ENCODE assay signal across 25 cellular contexts in the genomic region with DNA sequence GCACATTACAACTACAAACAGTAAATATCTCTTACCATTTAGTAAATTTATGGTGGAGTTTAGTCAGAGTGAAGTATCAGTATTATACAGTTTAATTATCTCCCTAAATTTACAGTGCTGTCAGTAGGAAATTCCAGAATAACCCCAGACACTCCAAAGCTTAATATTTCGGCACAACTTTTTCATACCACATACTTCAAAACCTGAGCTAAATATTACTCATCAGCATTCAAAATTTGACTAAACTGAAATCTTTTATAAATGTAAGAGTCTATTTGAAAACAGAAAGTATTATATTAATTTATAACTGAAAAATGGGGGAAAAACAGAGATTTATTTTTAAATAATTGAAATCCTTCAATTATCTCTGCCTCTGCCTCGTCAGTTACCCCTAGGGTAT.
DNase-seq lines count a peak whose midpoint lies in the region; ATAC-seq, FAIRE-seq and TF ChIP-seq lines count a peak whose summit lies in the region.
"Had no signal": no experiment of that assay in that cellular context is flagged by ENCODE, and none has a peak within 500 bp of the region (broad histone marks: within the 10 kb centered on the region; RNA-seq: fewer than 3 reads in every experiment).

No MANE protein-coding gene starts in this region.

- H2AFZ ChIP-seq in GM12878 (ENCODE audit: control insufficient read depth, low read depth, low read length) (no peak overlapping the region), neural progenitor cell (replicated peaks) (peak overlapping the region; percentile 55), GM23248 (no peak overlapping the region)
- H2AFZ ChIP-seq: PC-9 had no signal

- no peak for TF ChIP-seq RAD21 in GM12878 (IDR thresholded peaks at IDR 0.05; ENCODE audit: insufficient read depth, low read depth, low read length)

- H3K4me1 ChIP-seq in HUES6 (ENCODE audit: control insufficient read depth, insufficient read depth, low read length), result peaks cover 58% of the 10 kb centered on the region
- H3K4me1 ChIP-seq in GM12878 (ENCODE audit: control insufficient read depth, insufficient read depth, low read length), result no peaks in the 10 kb centered on the region
- H3K4me1 ChIP-seq in neural progenitor cell, result peaks cover 69% of the 10 kb centered on the region
- H3K4me1 ChIP-seq in GM23248 (ENCODE audit: insufficient read depth), result peaks cover 7% of the 10 kb centered on the region; the same call in 1 of the 2 replicates
- H3K4me1 ChIP-seq: BLaER1 had no signal

- H3F3A ChIP-seq in neural progenitor cell (ENCODE audit: low read depth) (peaks cover 59% of the 10 kb centered on the region), GM23248 (ENCODE audit: insufficient read depth) (no peaks in the 10 kb centered on the region)

- peaks cover 4% of the 10 kb centered on the region for H3K27me3 Mint-ChIP-seq in neural progenitor cell (ENCODE audit: insufficient read depth, low read depth)

- no peak overlapping the region for H3K27ac Mint-ChIP-seq in neural progenitor cell
- H3K27ac Mint-ChIP-seq: CD4-positive, CD25-positive, alpha-beta regulatory T cell; HFFc6; T-helper 17 cell had no signal

- no TSS peak for BruUV-seq in GM12878 (replicated peaks; lab: Mats Ljungman, UMichigan)

- H3K4me1 Mint-ChIP-seq in neural progenitor cell, result peaks cover 49% of the 10 kb centered on the region
- H3K4me1 Mint-ChIP-seq: CD4-positive, CD25-positive, alpha-beta regulatory T cell; T-helper 17 cell had no signal

- H3K9me2 ChIP-seq in GM23248 (ENCODE audit: insufficient read depth), result no peaks in the 10 kb centered on the region

- H3K27me3 ChIP-seq in HUES6 (ENCODE audit: control insufficient read depth, insufficient read depth, low read length) (no peaks in the 10 kb centered on the region), GM12878 (replicated peaks in 1 of 2; ENCODE audit: control insufficient read depth in 2 of 2, insufficient read depth in 2 of 2, low read length in 1 of 2) (no peaks in the 10 kb centered on the region), neural progenitor cell (no peaks in the 10 kb centered on the region), GM23248 (replicated peaks; ENCODE audit: insufficient read depth) (no peaks in the 10 kb centered on the region)
- H3K27me3 ChIP-seq: BLaER1 had no signal

- FAIRE-seq in GM12878 (lab: Jason Lieb, UNC), result no peak
- FAIRE-seq: G401.6, GM12892, GM19239, HepG2 had no signal

- no peak for TF ChIP-seq EP300 in GM12878 (IDR thresholded peaks at IDR 0.05; ENCODE audit: borderline replicate concordance in 1 of 2, control insufficient read depth in 1 of 2, low read depth in 2 of 2, low read length in 2 of 2)

- H3K4me2 ChIP-seq in GM12878 (ENCODE audit: control insufficient read depth, insufficient read depth), result no peak overlapping the region
- peak overlapping the region; percentile 74 for H3K4me2 ChIP-seq in neural progenitor cell
- H3K4me2 ChIP-seq in GM23248 (ENCODE audit: unreplicated experiment), result no peak overlapping the region
- H3K4me2 ChIP-seq: BLaER1 had no signal

- TF ChIP-seq POLR2A in GM12878 (IDR thresholded peaks at IDR 0.05; ENCODE audit: low read depth, low read length), result no peak

- DNase-seq in EH (ENCODE audit: low read depth), result peak; percentile 13
- DNase-seq in GM12878 (ENCODE audit: low read depth, low spot score), result no peak
- DNase-seq in neural progenitor cell (ENCODE audit: low spot score), result no peak
- no peak for DNase-seq in GM23248
- no peak for DNase-seq in stimulated activated CD4-positive, alpha-beta T cell treated with anti-CD3 and anti-CD28 coated beads, Interleukin-2, amount 100 ng/mL, for 24 hours
- DNase-seq: CD4-positive, CD25-positive, alpha-beta regulatory T cell; HFFc6; Karpas-422; NCI-H1436 treated with DMSO at 0.1 percent for 48 hours; NCI-H1930; NCI-H2107; NCI-H524; NCI-H774; PC-9; Right ventricle myocardium superior; T-helper 17 cell had no signal

- RAD21 ChIA-PET in GM12878 (lab: Charles Lee; ENCODE audit: unreplicated experiment), result no interaction called here

- peaks cover 29% of the 10 kb centered on the region for H3K9me3 Mint-ChIP-seq in neural progenitor cell
- H3K9me3 Mint-ChIP-seq: HFFc6 had no signal

- H3K79me2 ChIP-seq in GM12878 (ENCODE audit: control insufficient read depth, insufficient read depth, low read length), result no peaks in the 10 kb centered on the region
- peaks cover 9% of the 10 kb centered on the region for H3K79me2 ChIP-seq in neural progenitor cell (ENCODE audit: low read depth)
- H3K79me2 ChIP-seq in GM23248 (ENCODE audit: insufficient read depth), result no peaks in the 10 kb centered on the region

- peaks cover 39% of the 10 kb centered on the region for H3K36me3 Mint-ChIP-seq in neural progenitor cell
- H3K36me3 Mint-ChIP-seq: CD4-positive, CD25-positive, alpha-beta regulatory T cell had no signal

- POLR2A ChIA-PET in GM12878 (lab: Charles Lee), result interaction anchor here (0.6 kb wide), 3 partner anchors 68 to 750 kb away, joined by 3 to 4 read pairs (median 3); no protein-coding TSS in a partner anchor

- peaks cover 5% of the 10 kb centered on the region; the same call in 1 of the 2 replicates for H3K9me3 ChIP-seq in HUES6 (ENCODE audit: control insufficient read depth, insufficient read depth, low read depth, low read length)
- no peaks in the 10 kb centered on the region for H3K9me3 ChIP-seq in GM12878 (replicated peaks; ENCODE audit: control insufficient read depth, insufficient read depth, low read length)
- peaks cover 5% of the 10 kb centered on the region for H3K9me3 ChIP-seq in neural progenitor cell (ENCODE audit: low read depth)
- no peaks in the 10 kb centered on the region for H3K9me3 ChIP-seq in GM23248 (ENCODE audit: low read depth)
- H3K9me3 ChIP-seq: BLaER1, HAP-1 had no signal

- ATAC-seq in GM12878, result no peak
- ATAC-seq in HG03280 (IDR thresholded peaks at IDR 0.05; ENCODE audit: unreplicated experiment), result no peak
- ATAC-seq in GM18907 (IDR thresholded peaks at IDR 0.05; ENCODE audit: unreplicated experiment), result no peak
- ATAC-seq: HepG2, T-helper 17 cell had no signal

- H3K4me3 ChIP-seq in HUES6 (ENCODE audit: low read depth, low read length) (no peak overlapping the region), GM12878 (no peak overlapping the region), neural progenitor cell (no peak overlapping the region), GM23248 (no peak overlapping the region)
- H3K4me3 ChIP-seq: BLaER1, HAP-1, PC-9 had no signal

- H3K36me3 ChIP-seq in HUES6 (ENCODE audit: control insufficient read depth, insufficient read depth, low read length), result no peaks in the 10 kb centered on the region
- H3K36me3 ChIP-seq in GM12878 (ENCODE audit: control insufficient read depth in 2 of 2, insufficient read depth in 2 of 2, low read length in 1 of 2), result no peaks in the 10 kb centered on the region
- H3K36me3 ChIP-seq in neural progenitor cell, result peaks cover 14% of the 10 kb centered on the region
- H3K36me3 ChIP-seq in GM23248 (ENCODE audit: low read depth), result no peaks in the 10 kb centered on the region
- H3K36me3 ChIP-seq: BLaER1, HAP-1 had no signal

- H3K27ac ChIP-seq in HUES6 (ENCODE audit: low read depth, low read length), result peak overlapping the region; percentile 42; the same call in 1 of the 2 replicates
- H3K27ac ChIP-seq in GM12878 (ENCODE audit: control insufficient read depth, insufficient read depth), result no peak overlapping the region
- H3K27ac ChIP-seq in neural progenitor cell, result peak overlapping the region; percentile 96
- no peak overlapping the region for H3K27ac ChIP-seq in GM23248
- H3K27ac ChIP-seq: BLaER1 had no signal

- WGBS in GM12878 (ENCODE audit: insufficient coverage, insufficient replicate concordance, low lambda C conversion rate, missing lambda C conversion rate), result 5% methylated on average over 2 of the region's 2 CpGs
- WGBS in GM23248 (ENCODE audit: low coverage in 1 of 2, low lambda C conversion rate in 2 of 2, missing lambda C conversion rate in 2 of 2), 2 experiments, result 75 to 78% methylated on average over 2 of the region's 2 CpGs

- no peak overlapping the region for H3K9ac ChIP-seq in HUES6 (ENCODE audit: low read length)
- no peak overlapping the region for H3K9ac ChIP-seq in GM12878 (ENCODE audit: control insufficient read depth, insufficient read depth, low read length)
- H3K9ac ChIP-seq in neural progenitor cell, result no peak overlapping the region
- no peak overlapping the region for H3K9ac ChIP-seq in GM23248
- H3K9ac ChIP-seq: BLaER1 had no signal

- intact Hi-C loops in GM12878 (cut with micrococcal nuclease; ENCODE audit: unreplicated experiment), result no loop called here

- SMC1A ChIA-PET in GM12878 (lab: Charles Lee; ENCODE audit: uncharacterized antibody, unreplicated experiment), result no interaction called here

- CTCF ChIA-PET in GM12878 (lab: Yijun Ruan, JAX), result interaction anchor here (1.2 kb wide), 1 partner anchor 46 kb away, joined by 4 read pairs; no protein-coding TSS in a partner anchor

- H4K20me1 ChIP-seq in GM12878 (ENCODE audit: control insufficient read depth, insufficient read depth) (no peaks in the 10 kb centered on the region), neural progenitor cell (ENCODE audit: low read depth) (no peaks in the 10 kb centered on the region), GM23248 (ENCODE audit: insufficient read depth) (no peaks in the 10 kb centered on the region)
- H4K20me1 ChIP-seq: BLaER1 had no signal

- in situ Hi-C loops in GM12878 (cut with MboI), result no loop called here
- in situ Hi-C loops in GM23248 (cut with MboI), result no loop called here

- H3K4me3 Mint-ChIP-seq in neural progenitor cell, result no peak overlapping the region
- H3K4me3 Mint-ChIP-seq: CD4-positive, CD25-positive, alpha-beta regulatory T cell; HFFc6; T-helper 17 cell had no signal

- no peak for TF ChIP-seq CTCF in GM12878 (IDR thresholded peaks at IDR 0.05 in 2 of 3, conservative IDR thresholded peaks at IDR 0.05 in 1 of 3; ENCODE audit: control insufficient read depth in 2 of 3, extremely low read depth in 1 of 3, insufficient read depth in 1 of 3, low read depth in 3 of 3, low read length in 3 of 3)
- no peak for TF ChIP-seq CTCF in neural progenitor cell (IDR thresholded peaks at IDR 0.05)

TF ChIP-seq in GM12878, 131 proteins besides CTCF, POLR2A, EP300 and RAD21 (continues in another document):
- TF ChIP-seq HDAC2 (IDR thresholded peaks at IDR 0.05) (no peak), JUNB (IDR thresholded peaks at IDR 0.05) (peak; percentile 85)
- TF ChIP-seq, protein P1, sequence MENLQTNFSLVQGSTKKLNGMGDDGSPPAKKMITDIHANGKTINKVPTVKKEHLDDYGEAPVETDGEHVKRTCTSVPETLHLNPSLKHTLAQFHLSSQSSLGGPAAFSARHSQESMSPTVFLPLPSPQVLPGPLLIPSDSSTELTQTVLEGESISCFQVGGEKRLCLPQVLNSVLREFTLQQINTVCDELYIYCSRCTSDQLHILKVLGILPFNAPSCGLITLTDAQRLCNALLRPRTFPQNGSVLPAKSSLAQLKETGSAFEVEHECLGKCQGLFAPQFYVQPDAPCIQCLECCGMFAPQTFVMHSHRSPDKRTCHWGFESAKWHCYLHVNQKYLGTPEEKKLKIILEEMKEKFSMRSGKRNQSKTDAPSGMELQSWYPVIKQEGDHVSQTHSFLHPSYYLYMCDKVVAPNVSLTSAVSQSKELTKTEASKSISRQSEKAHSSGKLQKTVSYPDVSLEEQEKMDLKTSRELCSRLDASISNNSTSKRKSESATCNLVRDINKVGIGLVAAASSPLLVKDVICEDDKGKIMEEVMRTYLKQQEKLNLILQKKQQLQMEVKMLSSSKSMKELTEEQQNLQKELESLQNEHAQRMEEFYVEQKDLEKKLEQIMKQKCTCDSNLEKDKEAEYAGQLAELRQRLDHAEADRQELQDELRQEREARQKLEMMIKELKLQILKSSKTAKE (IDR thresholded peaks at IDR 0.05; ENCODE audit: low read depth, poor library complexity, severe bottlenecking), result no peak

Comparison
In these comparisons a context has a peak if more than half of its experiments do, and no peak if none do; other contexts are left out.
1. H3K27ac ChIP-seq: peak in HUES6 (single experiment) and neural progenitor cell (single experiment); none in GM12878 (single experiment) and GM23248 (single experiment).